1 cellular context compared by ENCODE assay signal in the genomic region with DNA sequence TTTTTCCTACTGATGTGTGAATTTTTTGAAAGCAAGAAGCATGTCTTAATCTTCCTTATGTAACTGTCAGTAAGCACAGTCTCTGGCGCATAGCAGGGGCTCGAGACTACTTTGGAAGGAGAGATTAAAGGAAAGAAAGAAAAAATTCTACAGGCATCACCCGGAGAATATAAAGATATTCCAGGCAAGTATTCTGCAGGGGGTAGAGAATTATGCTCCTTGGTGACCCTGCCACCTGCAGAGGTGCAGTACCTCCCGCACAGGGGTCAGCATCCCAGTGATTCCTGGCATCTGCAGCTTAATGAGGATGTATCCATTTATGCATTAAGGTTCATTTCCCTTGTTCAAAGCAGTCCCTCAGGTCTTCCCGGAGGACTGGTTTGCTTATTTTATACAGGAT.
TF ChIP-seq lines count a peak whose summit lies in the region.

No MANE protein-coding gene starts in this region.

TF ChIP-seq in IMR-90, 13 proteins besides CTCF, POLR2A, EP300 and RAD21 (continued from another document):
- TF ChIP-seq CEBPB (IDR thresholded peaks at IDR 0.05; ENCODE audit: low read depth, low read length) (no peak), RFX5 (IDR thresholded peaks at IDR 0.05; ENCODE audit: low read depth, low read length) (no peak), CHD1 (IDR thresholded peaks at IDR 0.05; ENCODE audit: low read depth, low read length) (no peak), BHLHE40 (IDR thresholded peaks at IDR 0.05; ENCODE audit: low read depth, low read length) (no peak), MAZ (IDR thresholded peaks at IDR 0.05; ENCODE audit: borderline replicate concordance, low read depth, low read length) (no peak), MAFK (IDR thresholded peaks at IDR 0.05; ENCODE audit: low read depth, low read length) (no peak)
- TF ChIP-seq, protein P1, sequence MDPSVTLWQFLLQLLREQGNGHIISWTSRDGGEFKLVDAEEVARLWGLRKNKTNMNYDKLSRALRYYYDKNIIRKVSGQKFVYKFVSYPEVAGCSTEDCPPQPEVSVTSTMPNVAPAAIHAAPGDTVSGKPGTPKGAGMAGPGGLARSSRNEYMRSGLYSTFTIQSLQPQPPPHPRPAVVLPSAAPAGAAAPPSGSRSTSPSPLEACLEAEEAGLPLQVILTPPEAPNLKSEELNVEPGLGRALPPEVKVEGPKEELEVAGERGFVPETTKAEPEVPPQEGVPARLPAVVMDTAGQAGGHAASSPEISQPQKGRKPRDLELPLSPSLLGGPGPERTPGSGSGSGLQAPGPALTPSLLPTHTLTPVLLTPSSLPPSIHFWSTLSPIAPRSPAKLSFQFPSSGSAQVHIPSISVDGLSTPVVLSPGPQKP (IDR thresholded peaks at IDR 0.05; ENCODE audit: borderline replicate concordance, low read depth, low read length): no peak
